8 cellular contexts compared by ENCODE assay signal in the genomic region with DNA sequence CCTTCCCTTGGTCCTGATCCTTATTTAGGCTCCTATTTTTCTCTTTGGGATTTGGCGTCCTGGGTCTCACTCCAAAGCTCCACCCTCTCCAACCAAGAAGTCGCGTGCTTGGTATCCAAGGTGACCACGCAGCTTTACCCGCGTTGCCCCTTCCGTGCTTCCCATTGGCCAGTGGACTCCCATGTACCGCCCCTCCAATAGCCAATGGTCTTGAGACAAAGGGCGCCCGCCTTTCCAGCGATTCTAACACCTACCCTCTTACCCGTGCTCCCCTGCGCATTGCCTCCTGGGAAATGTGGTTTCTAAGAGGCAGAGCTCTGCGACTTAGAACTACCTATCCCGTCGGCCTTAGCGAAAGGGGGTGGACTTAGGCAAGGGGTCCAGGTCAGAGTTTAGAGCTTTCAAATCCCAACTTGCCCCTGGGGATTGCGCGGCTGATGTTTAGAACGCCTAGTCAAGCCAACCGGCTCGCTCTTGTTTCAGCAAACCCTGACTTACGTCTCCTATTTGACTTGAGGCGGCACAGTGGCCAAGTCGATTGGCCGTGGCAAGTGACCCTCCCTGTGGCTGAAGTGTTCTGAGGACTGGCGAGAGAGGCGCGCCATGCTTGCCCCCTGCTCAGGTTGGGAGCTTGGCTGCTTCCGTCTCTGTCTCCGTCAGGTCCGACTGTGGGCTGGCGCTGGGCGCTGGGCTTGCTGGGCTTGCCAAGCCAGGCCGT. TPM values are rescaled to one million over a fixed set of nuclear protein-coding genes. Genes with fewer than 3 reads are reported as not detected.
DNase-seq lines count a peak whose midpoint lies in the region; ATAC-seq, FAIRE-seq and TF ChIP-seq lines count a peak whose summit lies in the region.
"Not testable (repeated sequence)": the region's sequence is repeated elsewhere in the genome, so short reads cannot be mapped to it uniquely, and the experiment has no call there.

Gene FAM185A (plus strand): TSS at position 395 of the 718 bp plus-strand sequence. CDS start 209 bp downstream, at position 604.

- H3K4me2 ChIP-seq in skeletal muscle satellite cell (ENCODE audit: low read length): peak within 1 kb of the TSS; percentile 78

- H3K9me3 ChIP-seq in iPS-18c (ENCODE audit: control insufficient read depth, insufficient read depth, low read length); skeletal muscle satellite cell (replicated peaks; ENCODE audit: low read length): not testable (repeated sequence)

- H3K4me3 ChIP-seq in AG04449 (ENCODE audit: low read depth, low read length): peak within 1 kb of the TSS; percentile 70
- peak within 1 kb of the TSS; percentile 61 for H3K4me3 ChIP-seq in bronchial epithelial cell (ENCODE audit: low read depth, low read length)
- H3K4me3 ChIP-seq in iPS-18c (ENCODE audit: insufficient read depth, low read depth, low read length): peak within 1 kb of the TSS; percentile 60
- H3K4me3 ChIP-seq in skeletal muscle satellite cell (ENCODE audit: low read length): peak within 1 kb of the TSS; percentile 75

- peak within 1 kb of the TSS; percentile 60 for H3K27ac ChIP-seq in VCaP

- DNase-seq in AG04449 (ENCODE audit: low read depth, low spot score) (peak; percentile 91), NCI-H2196 (lab: John Stamatoyannopoulos, UW; ENCODE audit: unreplicated experiment) (peak; percentile 99), bronchial epithelial cell (ENCODE audit: low read depth) (peak; percentile 99)

- peak; percentile 96 for FAIRE-seq in bronchial epithelial cell (lab: Jason Lieb, UNC)

- peak within 1 kb of the TSS; percentile 72 for H3K9ac ChIP-seq in skeletal muscle satellite cell (ENCODE audit: low read depth, low read length)

- CTCF ChIA-PET in AG04449 (lab: Yijun Ruan, JAX): interaction anchor here (1.2 kb wide), 1 partner anchor 313 kb away, joined by 5 read pairs; no protein-coding TSS in a partner anchor

- POLR2A ChIA-PET in AG04449 (lab: Yijun Ruan, JAX): interaction anchor here (1.0 kb wide), 2 partner anchors 313 to 326 kb away, joined by 3 to 5 read pairs; partner anchors contain the start of genes ARMC10 and FBXL13

- ATAC-seq in GM18873 (IDR thresholded peaks at IDR 0.05; ENCODE audit: low FRiP score, unreplicated experiment): peak; percentile 98
- peak; percentile 99 for ATAC-seq in HG03135 (IDR thresholded peaks at IDR 0.05; ENCODE audit: unreplicated experiment)

- H3K27me3 ChIP-seq in bronchial epithelial cell (ENCODE audit: control insufficient read depth, insufficient read depth, low read length); skeletal muscle satellite cell (ENCODE audit: control insufficient read depth, insufficient read depth, low read length): not testable (repeated sequence)

- not testable (repeated sequence) for H3K4me1 ChIP-seq in skeletal muscle satellite cell (ENCODE audit: control insufficient read depth, insufficient read depth, low read length)

- not testable (repeated sequence) for TF ChIP-seq CTCF in AG04449 (IDR thresholded peaks at IDR 0.05; ENCODE audit: insufficient read depth, low read length, missing control alignments); VCaP (conservative IDR thresholded peaks at IDR 0.05); bronchial epithelial cell (IDR thresholded peaks at IDR 0.05; ENCODE audit: insufficient read depth, low read length, severe bottlenecking)

- not testable (repeated sequence) for H3K36me3 ChIP-seq in bronchial epithelial cell (ENCODE audit: control insufficient read depth, insufficient read depth, low read length); skeletal muscle satellite cell (ENCODE audit: insufficient read depth, low read length)

RNA-seq across cellular contexts. Expression of gene FAM185A, which starts in this region (rescaled TPM):
- total RNA-seq in bronchial epithelial cell: 9.2 and 11.4 TPM in 2 replicates
- 8.1 and 8.9 TPM in 2 replicates for total RNA-seq in skeletal muscle satellite cell (2012; rRNA removed)

Comparison
In these comparisons a context has a peak if more than half of its experiments do, and no peak if none do; other contexts are left out.
1. Peak in every context shown above with its lines: DNase-seq, ATAC-seq, H3K4me3 ChIP-seq and H3K27ac ChIP-seq.